9 cellular contexts compared by ENCODE assay signal in the genomic region with DNA sequence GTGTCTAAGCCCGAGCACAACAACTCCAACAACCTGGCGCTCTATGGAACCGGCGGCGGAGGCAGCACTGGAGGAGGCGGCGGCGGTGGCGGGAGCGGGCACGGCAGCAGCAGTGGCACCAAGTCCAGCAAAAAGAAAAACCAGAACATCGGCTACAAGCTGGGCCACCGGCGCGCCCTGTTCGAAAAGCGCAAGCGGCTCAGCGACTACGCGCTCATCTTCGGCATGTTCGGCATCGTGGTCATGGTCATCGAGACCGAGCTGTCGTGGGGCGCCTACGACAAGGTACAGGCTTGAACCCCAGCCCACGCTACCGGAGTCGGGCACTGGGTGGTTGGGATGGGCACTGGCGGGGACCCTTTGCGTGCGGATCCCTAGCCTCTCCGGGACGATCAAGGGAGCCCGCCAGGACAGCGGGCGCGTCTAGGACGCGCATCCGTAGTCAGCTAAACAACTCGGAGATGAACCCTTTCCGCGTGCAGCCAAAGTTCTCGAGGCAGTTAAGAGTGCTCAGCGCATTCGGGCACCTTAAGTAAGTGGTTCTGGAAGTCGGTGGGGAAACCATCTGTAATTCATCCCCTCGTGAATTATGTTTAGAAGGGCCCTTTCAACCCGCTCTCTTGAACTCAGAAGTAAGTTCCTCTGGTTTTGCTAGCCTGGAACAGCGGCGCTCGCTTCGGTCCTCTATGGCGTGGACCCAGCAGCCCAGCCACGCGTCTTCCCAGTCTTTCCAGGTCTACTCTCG. TPM values are rescaled to one million over a fixed set of nuclear protein-coding genes. Genes with fewer than 3 reads are reported as not detected.
DNase-seq lines count a peak whose midpoint lies in the region; ATAC-seq and TF ChIP-seq lines count a peak whose summit lies in the region.
"Had no signal": no experiment of that assay in that cellular context is flagged by ENCODE, and none has a peak within 500 bp of the region (broad histone marks: within the 10 kb centered on the region; RNA-seq: fewer than 3 reads in every experiment).

No MANE protein-coding gene starts in this region.

- no peak for TF ChIP-seq CTCF in RWPE2 (IDR thresholded peaks at IDR 0.05; ENCODE audit: poor library complexity, severe bottlenecking)
- TF ChIP-seq CTCF in glutamatergic neuron (IDR thresholded peaks at IDR 0.05; ENCODE audit: partially characterized antibody, unreplicated experiment): no peak
- no peak for TF ChIP-seq CTCF in psoas muscle (IDR thresholded peaks at IDR 0.05)

- H3K36me3 Mint-ChIP-seq in glutamatergic neuron (ENCODE audit: unreplicated experiment): no peaks in the 10 kb centered on the region

- no peak overlapping the region for H3K27ac ChIP-seq in RWPE2 (ENCODE audit: poor library complexity, severe bottlenecking)
- no peak overlapping the region for H3K27ac ChIP-seq in psoas muscle

- peaks cover 85% of the 10 kb centered on the region for H3K27me3 ChIP-seq in RWPE2 (ENCODE audit: insufficient read depth, poor library complexity, severe bottlenecking)
- H3K27me3 ChIP-seq in psoas muscle (ENCODE audit: insufficient read depth in 3 of 3, low read length in 2 of 3): peaks cover 3 to 20% (median 6%) of the 10 kb centered on the region in 3 donors

- H3K4me1 ChIP-seq in RWPE2 (ENCODE audit: insufficient read depth, poor library complexity, severe bottlenecking): no peaks in the 10 kb centered on the region
- peaks cover 5% of the 10 kb centered on the region for H3K4me1 ChIP-seq in psoas muscle

- DNase-seq in RWPE2 (ENCODE audit: low spot score) (no peak), glutamatergic neuron (peak; percentile 49), psoas muscle (peak in 1 of 2 donors; percentile 47), dedifferentiated amniotic fluid mesenchymal stem cell (ENCODE audit: extremely low spot score) (no peak), HEK293T (ENCODE audit: extremely low spot score) (no peak)
- DNase-seq: PC-3 had no signal

- ATAC-seq in GM18505 (IDR thresholded peaks at IDR 0.05; ENCODE audit: unreplicated experiment): peak; percentile 3
- ATAC-seq in RWPE2 (ENCODE audit: low read depth): peak; percentile 25; the same call in 1 of the 3 replicates
- peak in 1 of 4 donors; percentile 3 for ATAC-seq in psoas muscle
- ATAC-seq in HG03280 (IDR thresholded peaks at IDR 0.05; ENCODE audit: unreplicated experiment): no peak
- ATAC-seq in GM21381 (IDR thresholded peaks at IDR 0.05; ENCODE audit: unreplicated experiment): no peak
- ATAC-seq: PC-3 had no signal

- POLR2A ChIA-PET in HEK293T (lab: Yijun Ruan, JAX): no interaction called here

- H3K4me3 Mint-ChIP-seq in glutamatergic neuron (ENCODE audit: unreplicated experiment): peak overlapping the region; percentile 99

- intact Hi-C loops in psoas muscle (cut with DNase I): loop anchor here in 1 of 2 donors (2.0 kb wide), 1 partner anchor 88 kb away; no protein-coding TSS in a partner anchor

- H3K4me1 Mint-ChIP-seq in glutamatergic neuron (ENCODE audit: low read depth, unreplicated experiment): peaks cover 8% of the 10 kb centered on the region

- H3K27me3 Mint-ChIP-seq in glutamatergic neuron (ENCODE audit: unreplicated experiment): peaks cover 25% of the 10 kb centered on the region

- CTCF ChIA-PET in HEK293T (lab: Yijun Ruan, JAX): interaction anchor here (0.6 kb wide), 1 partner anchor 897 kb away, joined by 3 read pairs; no protein-coding TSS in a partner anchor

- no peak overlapping the region for H3K4me3 ChIP-seq in RWPE2 (ENCODE audit: severe bottlenecking)
- peak overlapping the region; percentile 86 for H3K4me3 ChIP-seq in psoas muscle

- no peak overlapping the region for H3K27ac Mint-ChIP-seq in glutamatergic neuron (ENCODE audit: unreplicated experiment)

- peaks cover 22% of the 10 kb centered on the region for H3K9me3 Mint-ChIP-seq in glutamatergic neuron (ENCODE audit: unreplicated experiment)

- no peaks in the 10 kb centered on the region for H3K9me3 ChIP-seq in RWPE2 (ENCODE audit: severe bottlenecking)
- no peaks in the 10 kb centered on the region for H3K9me3 ChIP-seq in psoas muscle

- H3K36me3 ChIP-seq in RWPE2 (ENCODE audit: low read depth) (no peaks in the 10 kb centered on the region), psoas muscle (ENCODE audit: insufficient read depth in 1 of 2, low read depth in 1 of 2) (no peaks in the 10 kb centered on the region)

- TF ChIP-seq POLR2A in GM18505 (IDR thresholded peaks at IDR 0.05; ENCODE audit: borderline replicate concordance, extremely low read depth, insufficient read depth, insufficient read length): no peak

- WGBS in psoas muscle, 3 donors: 3 to 6% (median 4%) methylated on average over 59 to 61 of the region's 61 CpGs

TF ChIP-seq in HEK293T, 16 proteins besides CTCF, POLR2A, EP300 and RAD21:
- no peak for TF ChIP-seq HDGF (IDR thresholded peaks at IDR 0.05; ENCODE audit: borderline replicate concordance)
- no peak for TF ChIP-seq SP1 (IDR thresholded peaks at IDR 0.05)
- no peak for TF ChIP-seq ZNF384 (IDR thresholded peaks at IDR 0.05)
- no peak for TF ChIP-seq ARNT (IDR thresholded peaks at IDR 0.05)
- TF ChIP-seq CTBP1 (IDR thresholded peaks at IDR 0.05; ENCODE audit: borderline replicate concordance): no peak
- no peak for TF ChIP-seq PKNOX1 (IDR thresholded peaks at IDR 0.05)
- TF ChIP-seq FOXA1 (IDR thresholded peaks at IDR 0.05): no peak

RNA-seq across cellular contexts. Expression of gene KCNN2, which starts 1.3 kb away (rescaled TPM):
- 2.3 TPM for total RNA-seq in glutamatergic neuron (ENCODE audit: unreplicated experiment)
- total RNA-seq in psoas muscle: 1 to 10 TPM in 3 of 4 donors, under 1 TPM in 1; 0.59 to 2.9 (median 1.3) TPM
- under 1 TPM; 0.20 to 0.63 (median 0.57) TPM for polyA plus RNA-seq in psoas muscle

Comparison
In these comparisons a context has a peak if more than half of its experiments do, and no peak if none do; other contexts are left out.
1. ATAC-seq: peak in GM18505 (single experiment) and RWPE2 (single experiment); none in HG03280 (single experiment) and GM21381 (single experiment).